In the genomic region with DNA sequence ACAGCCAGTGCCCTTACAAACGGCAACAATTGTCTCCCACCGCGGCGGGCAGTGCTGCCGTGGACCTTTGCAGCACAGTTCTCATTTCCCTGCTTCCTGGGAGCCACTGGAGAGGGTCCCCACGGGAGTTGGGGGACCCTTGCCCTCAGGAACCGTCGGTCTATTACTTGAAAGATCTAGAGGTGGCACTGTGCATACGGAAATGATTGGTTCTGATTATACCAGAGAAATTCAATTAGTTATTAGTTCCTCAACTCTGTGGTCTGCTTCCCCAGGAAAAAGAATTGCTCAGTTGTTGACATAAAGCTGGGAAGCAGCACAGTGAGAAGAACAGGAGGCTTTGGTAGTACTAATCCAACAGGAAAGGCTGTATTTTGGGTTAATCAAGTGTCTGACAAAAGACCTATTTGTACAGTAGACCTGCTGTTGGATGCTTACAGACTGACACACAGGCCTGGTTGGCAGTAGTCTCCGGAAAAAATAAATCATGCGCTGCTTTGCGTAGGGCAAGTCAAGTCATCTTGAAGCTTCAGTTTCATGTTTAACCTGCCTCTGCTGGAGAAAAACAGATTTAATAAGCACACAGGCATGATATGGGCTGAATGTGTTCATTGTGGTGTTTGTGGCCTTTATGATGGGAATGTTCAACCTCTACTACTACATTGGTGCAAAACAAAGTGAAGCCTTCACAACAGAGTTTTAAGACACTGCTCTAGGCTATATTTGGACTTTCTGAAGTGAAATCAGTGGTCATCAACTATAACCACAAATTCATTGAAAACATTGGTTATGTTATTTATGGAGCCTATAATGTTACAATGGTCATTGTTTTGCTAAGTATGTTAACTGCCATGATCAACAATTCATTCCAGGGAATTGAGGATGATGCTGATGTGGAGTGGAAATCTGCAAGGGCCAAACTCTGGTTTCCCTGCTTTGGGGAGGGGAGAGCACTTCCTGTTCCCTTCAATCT, we compare ENCODE assay signal across 12 cellular contexts. TPM values are rescaled to one million over a fixed set of nuclear protein-coding genes. Genes with fewer than 3 reads are reported as not detected.
DNase-seq lines count a peak whose midpoint lies in the region; ATAC-seq lines count a peak whose summit lies in the region.
"Had no signal": no experiment of that assay in that cellular context is flagged by ENCODE, and none has a peak within 500 bp of the region (broad histone marks: within the 10 kb centered on the region; RNA-seq: fewer than 3 reads in every experiment).

No MANE protein-coding gene starts in this region.

- peaks cover 12 to 57% of the 10 kb centered on the region in 2 donors for H3K4me1 ChIP-seq in neuronal stem cell (ENCODE audit: control insufficient read depth in 2 of 2, insufficient read depth in 1 of 2, low read depth in 1 of 2, low read length in 2 of 2)

- H3K79me1 ChIP-seq in neuronal stem cell (ENCODE audit: low read depth, low read length) = no peaks in the 10 kb centered on the region

- H3K18ac ChIP-seq in neuronal stem cell (ENCODE audit: low read length) = peak overlapping the region; percentile 83

- H4K91ac ChIP-seq in neuronal stem cell (ENCODE audit: low read depth, low read length, poor library complexity) = no peak overlapping the region

- H3K4me3 Mint-ChIP-seq in activated T-helper 2 cell treated with anti-CD3 and anti-CD28 coated beads, Interferon-gamma antibody, Interleukin-2, Interleukin-4, amounts not matched to agents 10 μg/mL and 5 μg/mL and 100 μg/mL, durations not matched to agents 14 hours and 24 hours and 36 hours (ENCODE audit: low read depth) = no peak overlapping the region

- peaks cover 29% of the 10 kb centered on the region for H3K4me1 Mint-ChIP-seq in activated T-helper 2 cell treated with anti-CD3 and anti-CD28 coated beads, Interferon-gamma antibody, Interleukin-2, Interleukin-4, amounts not matched to agents 10 μg/mL and 5 μg/mL and 100 μg/mL, durations not matched to agents 14 hours and 24 hours and 36 hours (ENCODE audit: low read depth)

- no peaks in the 10 kb centered on the region for H3K36me3 ChIP-seq in neuronal stem cell (replicated peaks in 1 of 2; ENCODE audit: control insufficient read depth in 2 of 2, insufficient read depth in 2 of 2, low read length in 2 of 2)
- H3K36me3 ChIP-seq: stomach had no signal

- H2AK5ac ChIP-seq in neuronal stem cell (ENCODE audit: low read depth, low read length) = no peak overlapping the region

- no peaks in the 10 kb centered on the region for H3K27me3 ChIP-seq in neuronal stem cell (ENCODE audit: control insufficient read depth in 3 of 3, insufficient read depth in 3 of 3, low read depth in 1 of 3, low read length in 3 of 3)

- H3K23ac ChIP-seq in neuronal stem cell (ENCODE audit: low read depth, low read length, poor library complexity) = no peak overlapping the region

- peak; percentile 12 for ATAC-seq in HG03175 (IDR thresholded peaks at IDR 0.05; ENCODE audit: unreplicated experiment)
- no peak for ATAC-seq in HG02610 (IDR thresholded peaks at IDR 0.05; ENCODE audit: unreplicated experiment)

- no peak overlapping the region for H3K9ac ChIP-seq in neuronal stem cell (ENCODE audit: low read depth, low read length, poor library complexity)

- H2BK15ac ChIP-seq in neuronal stem cell (ENCODE audit: low read length) = peak overlapping the region; percentile 21

- no peaks in the 10 kb centered on the region for H3K36me3 Mint-ChIP-seq in activated T-helper 2 cell treated with anti-CD3 and anti-CD28 coated beads, Interferon-gamma antibody, Interleukin-2, Interleukin-4, amounts not matched to agents 10 μg/mL and 5 μg/mL and 100 μg/mL, durations not matched to agents 14 hours and 24 hours and 36 hours (ENCODE audit: low read depth)

- no peak overlapping the region for H2AFZ ChIP-seq in neuronal stem cell (ENCODE audit: low read length)

- peaks cover 27% of the 10 kb centered on the region for H3K27me3 Mint-ChIP-seq in activated T-helper 2 cell treated with anti-CD3 and anti-CD28 coated beads, Interferon-gamma antibody, Interleukin-2, Interleukin-4, amounts not matched to agents 10 μg/mL and 5 μg/mL and 100 μg/mL, durations not matched to agents 14 hours and 24 hours and 36 hours (ENCODE audit: low read depth)

- H3K14ac ChIP-seq in neuronal stem cell (ENCODE audit: low read length) = no peak overlapping the region

- no CpG with 5 or more reads among the region's 12 CpGs for WGBS in neuronal stem cell (ENCODE audit: extremely low coverage in 2 of 2, insufficient read length in 2 of 2, insufficient replicate concordance in 1 of 2), 2 donors

- peak overlapping the region; percentile 77 for H2BK12ac ChIP-seq in neuronal stem cell (ENCODE audit: low read length)

- H3K9me3 ChIP-seq in neuronal stem cell (replicated peaks in 1 of 2; ENCODE audit: control insufficient read depth in 2 of 2, insufficient read depth in 1 of 2, low read depth in 1 of 2, low read length in 2 of 2) = peaks cover 0 to 13% of the 10 kb centered on the region in 2 donors
- H3K9me3 ChIP-seq: stomach had no signal

- H2BK120ac ChIP-seq in neuronal stem cell (ENCODE audit: low read depth, low read length) = no peak overlapping the region

- H2BK5ac ChIP-seq in neuronal stem cell (ENCODE audit: low read length) = no peak overlapping the region

- DNase-seq in DMS53 (lab: John Stamatoyannopoulos, UW) = peak; percentile 43
- no peak for DNase-seq in DMS53 treated with DMSO at 0.1 percent for 48 hours (lab: John Stamatoyannopoulos, UW; ENCODE audit: unreplicated experiment)
- no peak for DNase-seq in activated T-helper 2 cell treated with anti-CD3 and anti-CD28 coated beads, Interferon-gamma antibody, Interleukin-2, Interleukin-4, amounts not matched to agents 10 μg/mL and 5 μg/mL and 100 μg/mL, durations not matched to agents 14 hours and 24 hours and 36 hours (ENCODE audit: low spot score)
- DNase-seq in neuronal stem cell (ENCODE audit: low spot score) = no peak
- no peak for DNase-seq in NCI-H1436 treated with DMSO at 0.1 percent for 48 hours (lab: John Stamatoyannopoulos, UW)
- DNase-seq in NCI-H1694 treated with DMSO at 0.1 percent for 48 hours (lab: John Stamatoyannopoulos, UW) = no peak
- DNase-seq: islet precursor cell, NCI-H524 treated with DMSO at 0.1 percent for 48 hours, stomach had no signal

- no peak overlapping the region for H3K27ac ChIP-seq in neuronal stem cell (replicated peaks; ENCODE audit: low read length)
- H3K27ac ChIP-seq: 22Rv1, stomach had no signal

- no peaks in the 10 kb centered on the region for H3K9me3 Mint-ChIP-seq in activated T-helper 2 cell treated with anti-CD3 and anti-CD28 coated beads, Interferon-gamma antibody, Interleukin-2, Interleukin-4, amounts not matched to agents 10 μg/mL and 5 μg/mL and 100 μg/mL, durations not matched to agents 14 hours and 24 hours and 36 hours

- H3K4me3 ChIP-seq in neuronal stem cell (ENCODE audit: low read length in 2 of 2) = no peak overlapping the region
- H3K4me3 ChIP-seq: stomach had no signal

- H3K4me2 ChIP-seq in neuronal stem cell (ENCODE audit: insufficient read depth, low read length, poor library complexity, severe bottlenecking) = no peak overlapping the region

- H3K27ac Mint-ChIP-seq in activated T-helper 2 cell treated with anti-CD3 and anti-CD28 coated beads, Interferon-gamma antibody, Interleukin-2, Interleukin-4, amounts not matched to agents 10 μg/mL and 5 μg/mL and 100 μg/mL, durations not matched to agents 14 hours and 24 hours and 36 hours = peak overlapping the region; percentile 4

- no peak overlapping the region for H3K4ac ChIP-seq in neuronal stem cell (ENCODE audit: low read length)

- no peak overlapping the region for H4K8ac ChIP-seq in neuronal stem cell (ENCODE audit: low read depth, low read length)

- intact Hi-C loops in activated T-helper 2 cell treated with anti-CD3 and anti-CD28 coated beads, Interferon-gamma antibody, Interleukin-2, Interleukin-4, amounts not matched to agents 10 μg/mL and 5 μg/mL and 100 μg/mL, durations not matched to agents 14 hours and 24 hours and 36 hours (cut with micrococcal nuclease) = loop anchor here (1.0 to 5.0 kb wide), 2 partner anchors 54 to 412 kb away; a partner anchor contains a TSS

RNA-seq across cellular contexts. Expression of a gene that starts 54.6 kb away (rescaled TPM):
- 23.2 and 28.0 TPM in 2 replicates for total RNA-seq in activated T-helper 2 cell treated with anti-CD3 and anti-CD28 coated beads, Interferon-gamma antibody, Interleukin-2, Interleukin-4, amounts not matched to agents 10 μg/mL and 5 μg/mL and 100 μg/mL, durations not matched to agents 14 hours and 24 hours and 36 hours
- polyA plus RNA-seq in neuronal stem cell (2013, experiment 1 of 2) = 69.6 TPM
- 67.4 TPM for polyA plus RNA-seq in neuronal stem cell (2013, experiment 2 of 2)
